18 cellular contexts compared by ENCODE assay signal in the genomic region with DNA sequence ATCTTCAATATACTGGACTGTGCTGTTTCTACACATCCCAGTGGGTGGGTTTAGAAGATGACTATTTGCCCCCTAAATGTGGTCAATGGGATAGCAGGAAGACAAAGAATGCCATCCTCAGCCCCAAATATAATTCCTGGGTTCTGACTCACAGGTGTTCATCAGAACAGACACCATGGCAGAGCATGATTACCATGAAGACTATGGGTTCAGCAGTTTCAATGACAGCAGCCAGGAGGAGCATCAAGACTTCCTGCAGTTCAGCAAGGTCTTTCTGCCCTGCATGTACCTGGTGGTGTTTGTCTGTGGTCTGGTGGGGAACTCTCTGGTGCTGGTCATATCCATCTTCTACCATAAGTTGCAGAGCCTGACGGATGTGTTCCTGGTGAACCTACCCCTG. TPM values are rescaled to one million over a fixed set of nuclear protein-coding genes. Genes with fewer than 3 reads are reported as not detected.
DNase-seq lines count a peak whose midpoint lies in the region; ATAC-seq and TF ChIP-seq lines count a peak whose summit lies in the region.
"Had no signal": no experiment of that assay in that cellular context is flagged by ENCODE, and none has a peak within 500 bp of the region (broad histone marks: within the 10 kb centered on the region; RNA-seq: fewer than 3 reads in every experiment).

No MANE protein-coding gene starts in this region.

- no peak overlapping the region for H3K4me2 ChIP-seq in mesendoderm (ENCODE audit: low read length)
- H3K4me2 ChIP-seq: BLaER1 had no signal

- no peak for ATAC-seq in GM18907 (IDR thresholded peaks at IDR 0.05; ENCODE audit: unreplicated experiment)
- ATAC-seq: lower lobe of right lung had no signal

- WGBS in mesendoderm (ENCODE audit: extremely low coverage, insufficient coverage, low lambda C conversion rate) = no CpG with 5 or more reads among the region's 1 CpG

- H3K4me3 Mint-ChIP-seq in CD4-positive, alpha-beta memory T cell = peak overlapping the region in 5 of 8 donors; percentile 4 to 64 (median 52)
- H3K4me3 Mint-ChIP-seq in activated CD4-positive, alpha-beta memory T cell treated with anti-CD3 and anti-CD28 coated beads for 36 hours = no peak overlapping the region
- H3K4me3 Mint-ChIP-seq: nephron progenitor cell had no signal

- no peaks in the 10 kb centered on the region for H3K79me2 ChIP-seq in mesendoderm (ENCODE audit: control insufficient read depth, insufficient read depth, low read length)

- H3K27me3 ChIP-seq in CD4-positive, alpha-beta memory T cell (ENCODE audit: insufficient read depth, low read length) = no peaks in the 10 kb centered on the region
- H3K27me3 ChIP-seq in mesendoderm (ENCODE audit: insufficient read depth, low read length, poor library complexity) (no peaks in the 10 kb centered on the region), A673 (replicated peaks; ENCODE audit: insufficient read depth, low read depth, low read length, poor library complexity) (no peaks in the 10 kb centered on the region)
- H3K27me3 ChIP-seq: BLaER1, cardiac muscle cell, suprapubic skin had no signal

- H3K27ac Mint-ChIP-seq in CD4-positive, alpha-beta memory T cell = peak overlapping the region in 5 of 7 donors; percentile 37 to 83 (median 77)
- H3K27ac Mint-ChIP-seq in activated CD4-positive, alpha-beta memory T cell treated with anti-CD3 and anti-CD28 coated beads for 36 hours = peak overlapping the region; percentile 55
- H3K27ac Mint-ChIP-seq: nephron progenitor cell had no signal

- H3K23ac ChIP-seq in mesendoderm (ENCODE audit: low read length) = no peak overlapping the region

- peaks cover 97% of the 10 kb centered on the region for H3K4me1 ChIP-seq in CD4-positive, alpha-beta memory T cell (ENCODE audit: insufficient read depth, low read length)
- H3K4me1 ChIP-seq in mesendoderm (ENCODE audit: control insufficient read depth, low read depth, low read length) (no peaks in the 10 kb centered on the region), A673 (ENCODE audit: insufficient read depth, low read length, poor library complexity, severe bottlenecking) (no peaks in the 10 kb centered on the region)
- H3K4me1 ChIP-seq: BLaER1, lower lobe of right lung, suprapubic skin had no signal

- H3K79me1 ChIP-seq in mesendoderm (ENCODE audit: low read length) = no peaks in the 10 kb centered on the region

- H2AK5ac ChIP-seq in mesendoderm (ENCODE audit: low read length) = no peak overlapping the region

- H3K27me3 Mint-ChIP-seq in CD4-positive, alpha-beta memory T cell = no peaks in the 10 kb centered on the region
- H3K27me3 Mint-ChIP-seq in activated CD4-positive, alpha-beta memory T cell treated with anti-CD3 and anti-CD28 coated beads for 36 hours = peaks cover 5% of the 10 kb centered on the region

- peaks cover 69 to 72% of the 10 kb centered on the region in 2 donors for H3K36me3 Mint-ChIP-seq in CD4-positive, alpha-beta memory T cell
- peaks cover 57% of the 10 kb centered on the region for H3K36me3 Mint-ChIP-seq in activated CD4-positive, alpha-beta memory T cell treated with anti-CD3 and anti-CD28 coated beads for 36 hours

- peak; percentile 10 for TF ChIP-seq CTCF in GM13976 (IDR thresholded peaks at IDR 0.05; ENCODE audit: borderline replicate concordance, control extremely low read depth, extremely low read depth, insufficient read depth, missing control alignments)
- TF ChIP-seq CTCF in foreskin fibroblast (IDR thresholded peaks at IDR 0.05; ENCODE audit: low read depth, low read length) = no peak
- no peak for TF ChIP-seq CTCF in A673 (conservative IDR thresholded peaks at IDR 0.05; ENCODE audit: low read depth, low read length)

- no peak overlapping the region for H3K4me3 ChIP-seq in CD4-positive, alpha-beta memory T cell (ENCODE audit: low read length in 2 of 2)
- no peak overlapping the region for H3K4me3 ChIP-seq in mesendoderm (ENCODE audit: low read length)
- H3K4me3 ChIP-seq in foreskin fibroblast (ENCODE audit: low read depth in 1 of 2, low read length in 2 of 2) = no peak overlapping the region
- no peak overlapping the region for H3K4me3 ChIP-seq in A673 (ENCODE audit: low read depth, low read length, poor library complexity, severe bottlenecking)
- H3K4me3 ChIP-seq: BLaER1, cardiac muscle cell, suprapubic skin had no signal

- intact Hi-C loops in CD4-positive, alpha-beta memory T cell (cut with micrococcal nuclease) = no loop called here
- intact Hi-C loops in activated CD4-positive, alpha-beta memory T cell treated with anti-CD3 and anti-CD28 coated beads for 36 hours (cut with micrococcal nuclease) = loop anchor here (10.0 kb wide), 2 partner anchors 282 to 348 kb away; no protein-coding TSS in a partner anchor
- intact Hi-C loops in A673 (cut with micrococcal nuclease; ENCODE audit: unreplicated experiment) = no loop called here

- H3K36me3 ChIP-seq in CD4-positive, alpha-beta memory T cell (ENCODE audit: insufficient read depth, low read length) = peaks cover 49% of the 10 kb centered on the region
- H3K36me3 ChIP-seq in mesendoderm (ENCODE audit: control insufficient read depth, insufficient read depth, low read length) (no peaks in the 10 kb centered on the region), A673 (ENCODE audit: insufficient read depth, low read length, poor library complexity, severe bottlenecking) (no peaks in the 10 kb centered on the region)

- no peak overlapping the region for H2BK120ac ChIP-seq in mesendoderm (ENCODE audit: low read depth, low read length)

- CTCF ChIA-PET in CD4-positive, alpha-beta memory T cell (lab: Charles Lee; ENCODE audit: partially characterized antibody) = interaction anchor here (1.1 to 23.5 kb wide), 5 partner anchors 9 to 133 kb away, joined by 3 to 677 read pairs (median 7); no protein-coding TSS in a partner anchor
- CTCF ChIA-PET in activated CD4-positive, alpha-beta memory T cell treated with anti-CD3 and anti-CD28 coated beads for 36 hours (lab: Charles Lee) = interaction anchor here (1.6 to 19.0 kb wide), 2 partner anchors 16 to 130 kb away, joined by 4 to 445 read pairs; no protein-coding TSS in a partner anchor
- CTCF ChIA-PET in A673 (lab: Charles Lee) = no interaction called here

- POLR2A ChIA-PET in CD4-positive, alpha-beta memory T cell (lab: Charles Lee; ENCODE audit: partially characterized antibody) = interaction anchor here (2.3 to 18.1 kb wide), 3 partner anchors 18 to 122 kb away, joined by 18 to 195 read pairs (median 90); partner anchors contain the start of gene FYCO1
- POLR2A ChIA-PET in activated CD4-positive, alpha-beta memory T cell treated with anti-CD3 and anti-CD28 coated beads for 36 hours (lab: Charles Lee) = no interaction called here
- POLR2A ChIA-PET in A673 (lab: Charles Lee; ENCODE audit: low non-redundant PET) = no interaction called here

- H4K5ac ChIP-seq in mesendoderm (ENCODE audit: low read length) = no peak overlapping the region

- no peak overlapping the region for H3K27ac ChIP-seq in CD4-positive, alpha-beta memory T cell (ENCODE audit: low read depth, low read length)
- no peak overlapping the region for H3K27ac ChIP-seq in mesendoderm (ENCODE audit: low read depth, low read length)
- H3K27ac ChIP-seq in A673 (ENCODE audit: low read depth, low read length, poor library complexity, severe bottlenecking) = no peak overlapping the region
- H3K27ac ChIP-seq: BLaER1, cardiac muscle cell, lower lobe of right lung, suprapubic skin had no signal

- H3K9ac ChIP-seq in mesendoderm (ENCODE audit: low read length) = no peak overlapping the region
- H3K9ac ChIP-seq: BLaER1 had no signal

- in situ Hi-C loops in GM13976 (cut with MboI; ENCODE audit: low sequenced_read_pairs, unreplicated experiment) = loop anchor here (10.0 kb wide), 2 partner anchors 258 to 428 kb away; partner anchors contain the start of genes CCR1 and CCR5

- no peak overlapping the region for H4K8ac ChIP-seq in mesendoderm (ENCODE audit: low read depth, low read length)

- no peak for DNase-seq in CD4-positive, alpha-beta memory T cell
- DNase-seq in GM13976 (ENCODE audit: low spot score) (no peak), mesendoderm (peak; percentile 10), foreskin fibroblast (no peak), GM03348 (ENCODE audit: low spot score) (no peak), A673 (ENCODE audit: low spot score) (no peak)
- no peak for DNase-seq in activated CD4-positive, alpha-beta memory T cell treated with anti-CD3 and anti-CD28 coated beads for 36 hours
- DNase-seq: DMS53, lower lobe of right lung, NCI-H2029 treated with DMSO at 0.1 percent for 48 hours, NCI-H69, nephron progenitor cell, SW 1271 had no signal

- no peak overlapping the region for H3K18ac ChIP-seq in mesendoderm (ENCODE audit: low read length)

- no peaks in the 10 kb centered on the region for H3K9me3 ChIP-seq in CD4-positive, alpha-beta memory T cell (ENCODE audit: control insufficient read depth in 1 of 2, low read length in 2 of 2)
- H3K9me3 ChIP-seq in A673 (ENCODE audit: low read depth, low read length, poor library complexity, severe bottlenecking) = no peaks in the 10 kb centered on the region
- H3K9me3 ChIP-seq: BLaER1, lower lobe of right lung, suprapubic skin had no signal

- no peak overlapping the region for H2BK5ac ChIP-seq in mesendoderm (ENCODE audit: low read length)

- no peak overlapping the region for H2BK15ac ChIP-seq in mesendoderm (replicated peaks; ENCODE audit: low read depth)

- H3K56ac ChIP-seq in mesendoderm (ENCODE audit: low read length) = no peak overlapping the region

- no TSS peak for BruUV-seq in A673 (replicated peaks; lab: Mats Ljungman, UMichigan)

- H3K4ac ChIP-seq in mesendoderm (ENCODE audit: low read depth, low read length) = no peak overlapping the region

- peaks cover 0 to 2% (median 0%) of the 10 kb centered on the region in 8 donors for H3K9me3 Mint-ChIP-seq in CD4-positive, alpha-beta memory T cell
- H3K9me3 Mint-ChIP-seq in activated CD4-positive, alpha-beta memory T cell treated with anti-CD3 and anti-CD28 coated beads for 36 hours = no peaks in the 10 kb centered on the region
- H3K9me3 Mint-ChIP-seq: nephron progenitor cell had no signal

- peaks cover 51 to 94% (median 80%) of the 10 kb centered on the region in 4 donors for H3K4me1 Mint-ChIP-seq in CD4-positive, alpha-beta memory T cell
- peaks cover 71% of the 10 kb centered on the region for H3K4me1 Mint-ChIP-seq in activated CD4-positive, alpha-beta memory T cell treated with anti-CD3 and anti-CD28 coated beads for 36 hours (ENCODE audit: low read depth)
- H3K4me1 Mint-ChIP-seq: nephron progenitor cell had no signal

RNA-seq across cellular contexts. Expression of gene CXCR6, which starts 3.0 kb away (rescaled TPM):
- 1 to 10 TPM; 8.6 to 9.6 TPM for total RNA-seq in CD4-positive, alpha-beta memory T cell
- 10 to 100 TPM in 1 of 2 donors, 1 to 10 TPM in 1; 6.1 to 13.6 TPM for polyA plus RNA-seq in CD4-positive, alpha-beta memory T cell
- 1 to 10 TPM; 4.0 TPM for total RNA-seq in activated CD4-positive, alpha-beta memory T cell treated with anti-CD3 and anti-CD28 coated beads for 36 hours
- polyA plus RNA-seq in mesendoderm (2013, experiment 1 of 2) = not detected
- polyA plus RNA-seq in mesendoderm (2013, experiment 2 of 2) = not detected
- not detected in 2 replicates for total RNA-seq in A673 (2021)
- total RNA-seq: cardiac muscle cell, H4 had no signal

RNA-seq across cellular contexts. Expression of gene FYCO1, which starts 49.3 kb away (rescaled TPM):
- 10 to 100 TPM; 42.5 to 43.3 TPM for total RNA-seq in CD4-positive, alpha-beta memory T cell
- polyA plus RNA-seq in CD4-positive, alpha-beta memory T cell = 10 to 100 TPM in 1 of 2 donors, under 1 TPM in 1; 0.73 to 10.8 TPM
- 10 to 100 TPM; 13.7 to 14.0 TPM for total RNA-seq in activated CD4-positive, alpha-beta memory T cell treated with anti-CD3 and anti-CD28 coated beads for 36 hours
- 3.7 TPM for polyA plus RNA-seq in mesendoderm (2013, experiment 1 of 2)
- 3.6 TPM for polyA plus RNA-seq in mesendoderm (2013, experiment 2 of 2)
- total RNA-seq in A673 (2021) = 7.4 and 7.9 TPM in 2 replicates

RNA-seq across cellular contexts. Expression of gene CCR9, which starts 60.0 kb away (rescaled TPM):
- total RNA-seq in CD4-positive, alpha-beta memory T cell = 1 to 10 TPM; 4.0 to 4.5 TPM
- polyA plus RNA-seq in CD4-positive, alpha-beta memory T cell = 1 to 10 TPM; 3.9 to 4.4 TPM
- total RNA-seq in activated CD4-positive, alpha-beta memory T cell treated with anti-CD3 and anti-CD28 coated beads for 36 hours = not detected
- not detected for polyA plus RNA-seq in mesendoderm (2013, experiment 1 of 2)
- 0.01 TPM for polyA plus RNA-seq in mesendoderm (2013, experiment 2 of 2)
- total RNA-seq in A673 (2021) = not detected in 2 replicates
- total RNA-seq: H4, lower lobe of right lung, suprapubic skin had no signal
